Comparison of ENCODE assay signal across 18 cellular contexts in the genomic region with DNA sequence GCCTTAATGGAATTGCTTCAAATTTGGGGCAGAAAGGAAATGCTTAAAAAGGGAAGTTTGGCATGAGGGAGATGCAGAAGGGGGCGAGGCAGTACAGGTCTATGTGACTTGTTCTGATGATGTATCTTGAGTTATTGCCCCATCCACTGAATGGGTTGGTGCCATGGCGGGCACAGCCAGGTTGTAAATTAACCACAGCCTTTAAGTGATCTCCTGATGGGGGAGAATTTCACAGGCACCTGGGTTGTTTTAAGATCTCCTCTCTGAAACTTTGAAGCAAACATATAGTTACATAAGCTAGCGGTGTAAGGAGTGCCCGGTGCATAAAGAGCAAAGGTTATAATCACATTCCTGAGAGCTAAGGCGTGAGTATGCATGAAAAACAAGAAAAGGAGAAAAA. TPM values are rescaled to one million over a fixed set of nuclear protein-coding genes. Genes with fewer than 3 reads are reported as not detected.
DNase-seq lines count a peak whose midpoint lies in the region; ATAC-seq and TF ChIP-seq lines count a peak whose summit lies in the region.
"Had no signal": no experiment of that assay in that cellular context is flagged by ENCODE, and none has a peak within 500 bp of the region (broad histone marks: within the 10 kb centered on the region; RNA-seq: fewer than 3 reads in every experiment).

No MANE protein-coding gene starts in this region.

- H3K9ac ChIP-seq in colonic mucosa (ENCODE audit: low read depth in 2 of 2, low read length in 2 of 2) = no peak overlapping the region

- in situ Hi-C loops in Caki2 (cut with HindIII; ENCODE audit: low pct_unique_long_range_greater_than_20kb, low sequenced_read_pairs) (no loop called here), KBM-7 (cut with MboI; ENCODE audit: low pct_unique_long_range_greater_than_20kb, low sequenced_read_pairs) (no loop called here)

- H3K27me3 ChIP-seq in colonic mucosa = no peaks in the 10 kb centered on the region

- no peaks in the 10 kb centered on the region for H3K4me1 ChIP-seq in colonic mucosa

- H3K4me3 ChIP-seq in colonic mucosa = no peak overlapping the region

- peak overlapping the region; percentile 6 for H3K27ac ChIP-seq in colonic mucosa

- ATAC-seq in GM18867 (IDR thresholded peaks at IDR 0.05; ENCODE audit: unreplicated experiment) = no peak
- ATAC-seq: Panc1 had no signal

- TF ChIP-seq CTCF in colonic mucosa (IDR thresholded peaks at IDR 0.05) = no peak

- no peaks in the 10 kb centered on the region for H3K36me3 ChIP-seq in colonic mucosa

- intact Hi-C loops in colonic mucosa (cut with DNase I) = no loop called here

- H3K9me3 ChIP-seq in colonic mucosa = no peaks in the 10 kb centered on the region

- peak; percentile 62 for DNase-seq in Caki2 (ENCODE audit: low read depth)
- DNase-seq in KBM-7 = peak; percentile 42
- peak; percentile 50 for DNase-seq in colonic mucosa
- peak; percentile 76 for DNase-seq in renal cortical epithelial cell (ENCODE audit: low read depth)
- no peak for DNase-seq in activated gamma-delta T cell treated with Interleukin-2 at 50 U/mL for 16 hours
- DNase-seq in T1000 (lab: John Stamatoyannopoulos, UW) = no peak
- DNase-seq: HCEC 1CT, MM.1S, NCI-H1417, NCI-H187, NCI-H2107, NCI-H2227 treated with DMSO at 0.1 percent for 48 hours, NCI-H510A treated with DMSO at 0.1 percent for 48 hours, NCI-H82 had no signal

RNA-seq across cellular contexts. Expression of a gene that starts 37.0 kb away (rescaled TPM):
- total RNA-seq in Caki2 (2014; rRNA removed; shearing (Covaris generic); ENCODE audit: low replicate concordance) = 0.24 TPM in 1 of 2 replicates, not detected in the other
- total RNA-seq in colonic mucosa (under 1 TPM in 1 of 2 donors, not detected in 1; 0.21 TPM), renal cortical epithelial cell (0.17 and 3.8 TPM in 2 replicates)
- total RNA-seq: LHCN-M2, SK-MEL-5 had no signal

RNA-seq across cellular contexts. Expression of a gene that starts 48.3 kb away (rescaled TPM):
- 11.8 and 16.6 TPM in 2 replicates for total RNA-seq in Caki2 (2014; rRNA removed; shearing (Covaris generic); ENCODE audit: low replicate concordance)
- total RNA-seq in colonic mucosa (1 to 10 TPM; 1.6 to 2.0 TPM), renal cortical epithelial cell (2.4 and 21.1 TPM in 2 replicates)
- total RNA-seq: LHCN-M2, SK-MEL-5 had no signal

Comparison
In these comparisons a context has a peak if more than half of its experiments do, and no peak if none do; other contexts are left out.
1. DNase-seq: peak in Caki2 (single experiment), KBM-7 (single experiment), colonic mucosa (single experiment) and renal cortical epithelial cell (single experiment); none in activated gamma-delta T cell treated with Interleukin-2 at 50 U/mL for 16 hours (single experiment) and T1000 (single experiment).